In the genomic region with DNA sequence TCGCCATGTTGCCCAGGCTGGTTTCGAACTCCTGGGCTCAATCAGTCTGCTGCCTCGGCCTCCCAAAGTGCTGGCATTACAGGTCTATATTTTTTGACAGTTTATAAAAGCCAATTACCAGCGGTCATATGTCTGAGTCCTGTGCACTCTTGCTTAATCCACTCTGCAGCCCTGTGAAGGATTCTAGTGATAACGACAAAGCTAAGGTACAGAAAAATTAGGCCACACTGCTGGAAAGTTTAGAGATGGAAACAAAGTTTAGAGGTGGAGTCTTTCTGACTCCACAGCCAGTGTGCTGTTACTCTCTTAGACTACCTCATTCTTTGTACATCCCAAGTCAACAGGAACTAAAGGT, we compare ENCODE assay signal across 8 cellular contexts. TPM values are rescaled to one million over a fixed set of nuclear protein-coding genes. Genes with fewer than 3 reads are reported as not detected.
DNase-seq lines count a peak whose midpoint lies in the region; ATAC-seq lines count a peak whose summit lies in the region.

No MANE protein-coding gene starts in this region.

- peak overlapping the region; percentile 93 for H3K27ac Mint-ChIP-seq in activated CD8-positive, alpha-beta memory T cell treated with anti-CD3 and anti-CD28 coated beads, Interleukin-2, amount 10 ng/mL, durations not matched to agents 7 days and 5 days
- H3K27ac Mint-ChIP-seq in activated T-helper 2 cell treated with anti-CD3 and anti-CD28 coated beads, Interferon-gamma antibody, Interleukin-2, Interleukin-4, amounts not matched to agents 10 μg/mL and 5 μg/mL and 100 μg/mL, durations not matched to agents 14 hours and 24 hours and 36 hours, result peak overlapping the region; percentile 93

- no peak for DNase-seq in activated CD8-positive, alpha-beta memory T cell treated with anti-CD3 and anti-CD28 coated beads, Interleukin-2, amount 10 ng/mL, durations not matched to agents 7 days and 5 days
- DNase-seq in activated CD8-positive, alpha-beta memory T cell treated with anti-CD3 and anti-CD28 coated beads, Interleukin-2, amount 50 U/mL, for 4 hours, result no peak
- DNase-seq in activated T-helper 2 cell treated with anti-CD3 and anti-CD28 coated beads, Interferon-gamma antibody, Interleukin-2, Interleukin-4, amounts not matched to agents 10 μg/mL and 5 μg/mL and 100 μg/mL, durations not matched to agents 14 hours and 24 hours and 36 hours (ENCODE audit: low spot score), result no peak
- no peak for DNase-seq in left lobe of liver (ENCODE audit: low spot score)
- no peak for DNase-seq in stimulated activated CD4-positive, alpha-beta T cell treated with anti-CD3 and anti-CD28 coated beads, Interleukin-2, amount 100 ng/mL, for 24 hours
- no peak for DNase-seq in HuH-7 (ENCODE audit: low spot score)

- H3K36me3 Mint-ChIP-seq in activated CD8-positive, alpha-beta memory T cell treated with anti-CD3 and anti-CD28 coated beads, Interleukin-2, amount 10 ng/mL, durations not matched to agents 7 days and 5 days, result peaks cover 23% of the 10 kb centered on the region
- peaks cover 34% of the 10 kb centered on the region for H3K36me3 Mint-ChIP-seq in activated T-helper 2 cell treated with anti-CD3 and anti-CD28 coated beads, Interferon-gamma antibody, Interleukin-2, Interleukin-4, amounts not matched to agents 10 μg/mL and 5 μg/mL and 100 μg/mL, durations not matched to agents 14 hours and 24 hours and 36 hours (ENCODE audit: low read depth)

- peak overlapping the region; percentile 90 for H3K4me3 Mint-ChIP-seq in activated CD8-positive, alpha-beta memory T cell treated with anti-CD3 and anti-CD28 coated beads, Interleukin-2, amount 10 ng/mL, durations not matched to agents 7 days and 5 days
- H3K4me3 Mint-ChIP-seq in activated T-helper 2 cell treated with anti-CD3 and anti-CD28 coated beads, Interferon-gamma antibody, Interleukin-2, Interleukin-4, amounts not matched to agents 10 μg/mL and 5 μg/mL and 100 μg/mL, durations not matched to agents 14 hours and 24 hours and 36 hours (ENCODE audit: low read depth), result peak overlapping the region; percentile 93

- intact Hi-C loops in activated T-helper 2 cell treated with anti-CD3 and anti-CD28 coated beads, Interferon-gamma antibody, Interleukin-2, Interleukin-4, amounts not matched to agents 10 μg/mL and 5 μg/mL and 100 μg/mL, durations not matched to agents 14 hours and 24 hours and 36 hours (cut with micrococcal nuclease), result loop anchor here (2.0 to 10.0 kb wide), 8 partner anchors 83 to 1563 kb away; partner anchors contain the start of genes C1QL3, SUV39H2, TRDMT1 and VIM

- peaks cover 9% of the 10 kb centered on the region for H3K4me1 ChIP-seq in thymus (ENCODE audit: control insufficient read depth, insufficient read depth, low read length)

- H3K9me3 Mint-ChIP-seq in activated CD8-positive, alpha-beta memory T cell treated with anti-CD3 and anti-CD28 coated beads, Interleukin-2, amount 10 ng/mL, durations not matched to agents 7 days and 5 days (ENCODE audit: low read depth), result no peaks in the 10 kb centered on the region
- no peaks in the 10 kb centered on the region for H3K9me3 Mint-ChIP-seq in activated T-helper 2 cell treated with anti-CD3 and anti-CD28 coated beads, Interferon-gamma antibody, Interleukin-2, Interleukin-4, amounts not matched to agents 10 μg/mL and 5 μg/mL and 100 μg/mL, durations not matched to agents 14 hours and 24 hours and 36 hours

- WGBS in thymus, result 83% methylated on average over 5 of the region's 5 CpGs

- H3K36me3 ChIP-seq in thymus (ENCODE audit: control insufficient read depth, insufficient read depth), result peaks cover 5% of the 10 kb centered on the region

- H3K9me3 ChIP-seq in thymus (ENCODE audit: control insufficient read depth), result no peaks in the 10 kb centered on the region

- no peak overlapping the region for H3K27ac ChIP-seq in thymus (ENCODE audit: low read depth)

- H3K27me3 ChIP-seq in thymus (ENCODE audit: control insufficient read depth, insufficient read depth), result no peaks in the 10 kb centered on the region

- peaks cover 45% of the 10 kb centered on the region for H3K4me1 Mint-ChIP-seq in activated CD8-positive, alpha-beta memory T cell treated with anti-CD3 and anti-CD28 coated beads, Interleukin-2, amount 10 ng/mL, durations not matched to agents 7 days and 5 days
- peaks cover 39% of the 10 kb centered on the region for H3K4me1 Mint-ChIP-seq in activated T-helper 2 cell treated with anti-CD3 and anti-CD28 coated beads, Interferon-gamma antibody, Interleukin-2, Interleukin-4, amounts not matched to agents 10 μg/mL and 5 μg/mL and 100 μg/mL, durations not matched to agents 14 hours and 24 hours and 36 hours (ENCODE audit: low read depth)

- ATAC-seq in activated CD8-positive, alpha-beta memory T cell treated with anti-CD3 and anti-CD28 coated beads, Interleukin-2, amount 10 ng/mL, durations not matched to agents 7 days and 5 days, result no peak
- ATAC-seq in left lobe of liver (peak; percentile 1), HG02588 (IDR thresholded peaks at IDR 0.05; ENCODE audit: unreplicated experiment) (no peak)

- H3K4me3 ChIP-seq in thymus (ENCODE audit: low read length), result peak overlapping the region; percentile 74

- CTCF ChIA-PET in activated CD8-positive, alpha-beta memory T cell treated with anti-CD3 and anti-CD28 coated beads, Interleukin-2, amount 10 ng/mL, durations not matched to agents 7 days and 5 days (lab: Charles Lee), result interaction anchor here (0.6 to 1.6 kb wide), 4 partner anchors 84 to 1487 kb away, joined by 3 to 4 read pairs (median 4); partner anchors contain the start of gene RSU1

- peaks cover 11% of the 10 kb centered on the region for H3K27me3 Mint-ChIP-seq in activated CD8-positive, alpha-beta memory T cell treated with anti-CD3 and anti-CD28 coated beads, Interleukin-2, amount 10 ng/mL, durations not matched to agents 7 days and 5 days
- peaks cover 5% of the 10 kb centered on the region for H3K27me3 Mint-ChIP-seq in activated T-helper 2 cell treated with anti-CD3 and anti-CD28 coated beads, Interferon-gamma antibody, Interleukin-2, Interleukin-4, amounts not matched to agents 10 μg/mL and 5 μg/mL and 100 μg/mL, durations not matched to agents 14 hours and 24 hours and 36 hours (ENCODE audit: low read depth)

RNA-seq across cellular contexts. Expression of gene PTER, which starts 0.7 kb away (rescaled TPM):
- total RNA-seq in activated CD8-positive, alpha-beta memory T cell treated with anti-CD3 and anti-CD28 coated beads, Interleukin-2, amount 10 ng/mL, durations not matched to agents 7 days and 5 days, result 10 to 100 TPM; 16.0 to 18.7 TPM
- 18.9 and 19.9 TPM in 2 replicates for total RNA-seq in activated T-helper 2 cell treated with anti-CD3 and anti-CD28 coated beads, Interferon-gamma antibody, Interleukin-2, Interleukin-4, amounts not matched to agents 10 μg/mL and 5 μg/mL and 100 μg/mL, durations not matched to agents 14 hours and 24 hours and 36 hours
- total RNA-seq in left lobe of liver, result 13.2 TPM
- 5.1 TPM for polyA plus RNA-seq in thymus
